34 cellular contexts compared by ENCODE assay signal in the genomic region with DNA sequence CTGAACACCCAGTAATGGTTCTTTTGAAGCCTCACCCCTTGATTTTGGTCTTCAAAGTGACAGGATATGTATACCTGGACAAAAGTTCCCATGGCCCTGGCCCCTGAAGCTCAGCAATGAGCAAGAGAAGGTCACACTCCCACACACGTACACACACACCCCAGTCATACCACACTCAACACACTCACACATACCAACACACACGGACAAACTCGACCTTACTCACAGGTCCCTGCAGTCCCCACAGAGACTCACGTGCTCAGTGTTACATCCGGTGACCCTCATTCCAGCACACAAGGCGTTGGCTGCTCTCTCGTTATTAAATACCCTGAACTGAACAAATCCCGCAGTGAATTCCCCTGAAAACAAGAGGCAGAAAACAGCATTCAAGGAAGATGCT. TPM values are rescaled to one million over a fixed set of nuclear protein-coding genes. Genes with fewer than 3 reads are reported as not detected.
A peak's percentile ranks its signal among the peaks of the same experiment; 100 is the strongest.
DNase-seq lines count a peak whose midpoint lies in the region; ATAC-seq, FAIRE-seq and TF ChIP-seq lines count a peak whose summit lies in the region.
"Had no signal": no experiment of that assay in that cellular context is flagged by ENCODE, and none has a peak within 500 bp of the region (broad histone marks: within the 10 kb centered on the region; RNA-seq: fewer than 3 reads in every experiment).

No MANE protein-coding gene starts in this region.

- H3K36me3 ChIP-seq in IMR-90 (ENCODE audit: control insufficient read depth, insufficient read depth, low read length) (no peaks in the 10 kb centered on the region), HAP-1 (replicated peaks) (no peaks in the 10 kb centered on the region)
- H3K36me3 ChIP-seq: BLaER1 treated with 17β-estradiol and CSF1 and Interleukin-3, amounts not matched to agents 10 nM and 100 nM; esophagus muscularis mucosa; left lung; neural progenitor cell; transverse colon had no signal

- H4K91ac ChIP-seq in IMR-90 (ENCODE audit: insufficient read depth, low read depth, low read length): no peak overlapping the region

- no peak for DNase-seq in activated naive CD8-positive, alpha-beta T cell treated with anti-CD3 and anti-CD28 coated beads, Interleukin-2, amount 10 ng/mL, durations not matched to agents 7 days and 5 days
- no peak for DNase-seq in activated naive CD8-positive, alpha-beta T cell treated with anti-CD3 and anti-CD28 coated beads for 36 hours
- DNase-seq in IMR-90 (no peak), urothelium cell line (ENCODE audit: low spot score) (no peak), NCI-H2107 (lab: John Stamatoyannopoulos, UW) (no peak), HAP-1 (ENCODE audit: low spot score in 2 of 2) (no peak)
- DNase-seq in central memory CD8-positive, alpha-beta T cell (ENCODE audit: low spot score in 2 of 2): no peak
- DNase-seq: activated CD4-positive, CD25-positive, alpha-beta regulatory T cell; central memory CD4-positive, alpha-beta T cell; DMS79; foreskin fibroblast; GDM1; islet precursor cell; left lung; MV-4-11; NCI-H1436; NCI-H2081; NCI-H2227 treated with DMSO at 0.1 percent for 48 hours; NCI-H69; transverse colon had no signal

- H3K4me1 ChIP-seq in IMR-90 (ENCODE audit: control insufficient read depth, insufficient read depth, low read length) (no peaks in the 10 kb centered on the region), HAP-1 (no peaks in the 10 kb centered on the region)
- H3K4me1 ChIP-seq: esophagus muscularis mucosa, neural progenitor cell, parathyroid adenoma, transverse colon had no signal

- peak overlapping the region; percentile 16 for H2AK9ac ChIP-seq in IMR-90 (replicated peaks; ENCODE audit: low read depth, low read length, poor library complexity)

- H3K27ac Mint-ChIP-seq in activated naive CD8-positive, alpha-beta T cell treated with anti-CD3 and anti-CD28 coated beads, Interleukin-2, amount 10 ng/mL, durations not matched to agents 7 days and 5 days: peak overlapping the region; percentile 55
- H3K27ac Mint-ChIP-seq in activated naive CD8-positive, alpha-beta T cell treated with anti-CD3 and anti-CD28 coated beads for 36 hours: no peak overlapping the region
- peak overlapping the region; percentile 4 for H3K27ac Mint-ChIP-seq in central memory CD8-positive, alpha-beta T cell (ENCODE audit: low read depth)
- H3K27ac Mint-ChIP-seq: activated naive CD4-positive, alpha-beta T cell treated with anti-CD3 and anti-CD28 coated beads, Interleukin-2, amount 50 U/mL, for 72 hours; memory B cell; neural progenitor cell; T-helper 1 cell treated with Interleukin-12 subunit alpha and Interleukin-12 subunit beta and Interleukin-4 antibody, amounts not matched to agents 30 μg/mL and 1 μg/mL, for 36 hours had no signal

- H3K79me1 ChIP-seq in IMR-90 (ENCODE audit: low read depth in 1 of 2, low read length in 2 of 2): no peaks in the 10 kb centered on the region

- POLR2A ChIA-PET in activated naive CD8-positive, alpha-beta T cell treated with anti-CD3 and anti-CD28 coated beads, Interleukin-2, amount 10 ng/mL, durations not matched to agents 7 days and 5 days (lab: Charles Lee): no interaction called here
- POLR2A ChIA-PET in IMR-90 (lab: Charles Lee; ENCODE audit: unreplicated experiment): no interaction called here

- TF ChIP-seq POLR2A in IMR-90 (IDR thresholded peaks at IDR 0.05; ENCODE audit: low read depth, low read length): no peak

- dilution Hi-C loops in IMR-90 (cut with HindIII; ENCODE audit: low sequenced_read_pairs, unreplicated experiment): no loop called here

- no peak overlapping the region for H4K8ac ChIP-seq in IMR-90 (ENCODE audit: low read depth in 2 of 2, low read length in 2 of 2)

- no peak overlapping the region for H2AK5ac ChIP-seq in IMR-90 (ENCODE audit: low read depth, low read length)

- no peak overlapping the region for H3K4me2 ChIP-seq in IMR-90 (ENCODE audit: low read depth, low read length)
- H3K4me2 ChIP-seq: neural progenitor cell had no signal

- H3K4me3 Mint-ChIP-seq in activated naive CD8-positive, alpha-beta T cell treated with anti-CD3 and anti-CD28 coated beads, Interleukin-2, amount 10 ng/mL, durations not matched to agents 7 days and 5 days: no peak overlapping the region
- no peak overlapping the region for H3K4me3 Mint-ChIP-seq in activated naive CD8-positive, alpha-beta T cell treated with anti-CD3 and anti-CD28 coated beads for 36 hours
- peak overlapping the region; percentile 8 for H3K4me3 Mint-ChIP-seq in central memory CD8-positive, alpha-beta T cell
- H3K4me3 Mint-ChIP-seq: memory B cell; neural progenitor cell; T-helper 1 cell treated with Interleukin-12 subunit alpha and Interleukin-12 subunit beta and Interleukin-4 antibody, amounts not matched to agents 30 μg/mL and 1 μg/mL, for 36 hours had no signal

- no peak for ATAC-seq in activated naive CD8-positive, alpha-beta T cell treated with anti-CD3 and anti-CD28 coated beads, Interleukin-2, amount 10 ng/mL, durations not matched to agents 7 days and 5 days (ENCODE audit: low read depth)
- no peak for ATAC-seq in IMR-90 (ENCODE audit: low read depth)
- peak; percentile 76 for ATAC-seq in central memory CD8-positive, alpha-beta T cell (replicated peaks; ENCODE audit: extremely low read depth, poor library complexity, severe bottlenecking)
- ATAC-seq: left lung, Right ventricle myocardium inferior, SK-N-SH treated with all-trans-retinoic acid at 6 μM for 48 hours had no signal

- H2BK15ac ChIP-seq in IMR-90 (ENCODE audit: low read depth, low read length): no peak overlapping the region

- H3K9me1 ChIP-seq in IMR-90 (ENCODE audit: insufficient read depth, low read length): no peaks in the 10 kb centered on the region

- H3K23ac ChIP-seq in IMR-90 (ENCODE audit: low read depth, low read length): no peak overlapping the region

- H3K4me3 ChIP-seq in IMR-90 (ENCODE audit: insufficient read depth, low read depth, low read length) (no peak overlapping the region), HAP-1 (no peak overlapping the region)
- H3K4me3 ChIP-seq: BLaER1 treated with 17β-estradiol and CSF1 and Interleukin-3, amounts not matched to agents 10 nM and 100 nM; esophagus muscularis mucosa; left lung; neural progenitor cell; skin epidermis; transverse colon had no signal

- TF ChIP-seq RAD21 in IMR-90 (IDR thresholded peaks at IDR 0.05; ENCODE audit: low read length): no peak

- FAIRE-seq in urothelium cell line (lab: Jason Lieb, UNC): peak; percentile 61
- FAIRE-seq: endometrium, TTC549 had no signal

- intact Hi-C loops in IMR-90 (cut with micrococcal nuclease): no loop called here

- no TSS peak for BruUV-seq in IMR-90 (replicated peaks; lab: Mats Ljungman, UMichigan)

- H2BK120ac ChIP-seq in IMR-90 (ENCODE audit: low read depth, low read length): no peak overlapping the region

- no peak for TF ChIP-seq CTCF in IMR-90 (conservative IDR thresholded peaks at IDR 0.05; ENCODE audit: low read depth, low read length)

- no peaks in the 10 kb centered on the region for H3K27me3 ChIP-seq in IMR-90 (ENCODE audit: control insufficient read depth, insufficient read depth, low read length)
- H3K27me3 ChIP-seq in HAP-1 (ENCODE audit: low read depth): no peaks in the 10 kb centered on the region
- H3K27me3 ChIP-seq: BLaER1 treated with 17β-estradiol and CSF1 and Interleukin-3, amounts not matched to agents 10 nM and 100 nM; esophagus muscularis mucosa; left lung; neural progenitor cell; transverse colon had no signal

- no peak overlapping the region for H3K56ac ChIP-seq in IMR-90 (ENCODE audit: extremely low read depth, insufficient read depth, low read length)

- H3K9ac ChIP-seq in IMR-90 (ENCODE audit: low read depth, low read length): no peak overlapping the region
- H3K9ac ChIP-seq: BLaER1 treated with 17β-estradiol and CSF1 and Interleukin-3, amounts not matched to agents 10 nM and 100 nM; neural progenitor cell; parathyroid adenoma had no signal

- no peak overlapping the region for H3K18ac ChIP-seq in IMR-90 (ENCODE audit: low read depth, low read length)

- H2BK5ac ChIP-seq in IMR-90 (ENCODE audit: low read depth, low read length, poor library complexity, severe bottlenecking): no peak overlapping the region

- no peak overlapping the region for H2BK20ac ChIP-seq in IMR-90 (ENCODE audit: low read depth, low read length)

- CTCF ChIA-PET in IMR-90 (lab: Yijun Ruan, JAX): no interaction called here

- WGBS in IMR-90 (ENCODE audit: extremely low coverage in 2 of 2, insufficient read length in 1 of 2), 2 experiments: no CpG with 5 or more reads among the region's 8 CpGs

- no peaks in the 10 kb centered on the region for H3K9me3 Mint-ChIP-seq in activated naive CD8-positive, alpha-beta T cell treated with anti-CD3 and anti-CD28 coated beads, Interleukin-2, amount 10 ng/mL, durations not matched to agents 7 days and 5 days
- H3K9me3 Mint-ChIP-seq in activated naive CD8-positive, alpha-beta T cell treated with anti-CD3 and anti-CD28 coated beads for 36 hours: no peaks in the 10 kb centered on the region
- H3K9me3 Mint-ChIP-seq in central memory CD8-positive, alpha-beta T cell: no peaks in the 10 kb centered on the region
- H3K9me3 Mint-ChIP-seq: activated naive CD4-positive, alpha-beta T cell treated with anti-CD3 and anti-CD28 coated beads, Interleukin-2, amount 50 U/mL, for 72 hours; T-helper 1 cell treated with Interleukin-12 subunit alpha and Interleukin-12 subunit beta and Interleukin-4 antibody, amounts not matched to agents 30 μg/mL and 1 μg/mL, for 36 hours had no signal

- H3K4ac ChIP-seq in IMR-90 (ENCODE audit: low read depth, low read length): no peak overlapping the region

- no peaks in the 10 kb centered on the region for H3K36me3 Mint-ChIP-seq in activated naive CD8-positive, alpha-beta T cell treated with anti-CD3 and anti-CD28 coated beads, Interleukin-2, amount 10 ng/mL, durations not matched to agents 7 days and 5 days
- H3K36me3 Mint-ChIP-seq in activated naive CD8-positive, alpha-beta T cell treated with anti-CD3 and anti-CD28 coated beads for 36 hours: no peaks in the 10 kb centered on the region
- H3K36me3 Mint-ChIP-seq in central memory CD8-positive, alpha-beta T cell (ENCODE audit: insufficient read depth): peaks cover 3% of the 10 kb centered on the region
- H3K36me3 Mint-ChIP-seq: activated naive CD4-positive, alpha-beta T cell treated with anti-CD3 and anti-CD28 coated beads, Interleukin-2, amount 50 U/mL, for 72 hours; memory B cell; neural progenitor cell had no signal

- in situ Hi-C loops in IMR-90 (cut with MboI; ENCODE audit: low sequenced_read_pairs) (no loop called here), HAP-1 (cut with MboI; ENCODE audit: low sequenced_read_pairs) (no loop called here)

- no peak overlapping the region for H3K14ac ChIP-seq in IMR-90 (replicated peaks; ENCODE audit: low read depth, low read length)

- peaks cover 21% of the 10 kb centered on the region for H3K4me1 Mint-ChIP-seq in activated naive CD8-positive, alpha-beta T cell treated with anti-CD3 and anti-CD28 coated beads, Interleukin-2, amount 10 ng/mL, durations not matched to agents 7 days and 5 days
- H3K4me1 Mint-ChIP-seq in activated naive CD8-positive, alpha-beta T cell treated with anti-CD3 and anti-CD28 coated beads for 36 hours: peaks cover 19% of the 10 kb centered on the region
- peaks cover 19% of the 10 kb centered on the region for H3K4me1 Mint-ChIP-seq in central memory CD8-positive, alpha-beta T cell
- H3K4me1 Mint-ChIP-seq: neural progenitor cell had no signal

- H3K9me3 ChIP-seq in IMR-90 (ENCODE audit: control insufficient read depth, insufficient read depth, low read length) (no peaks in the 10 kb centered on the region), HAP-1 (no peaks in the 10 kb centered on the region)
- H3K9me3 ChIP-seq: esophagus muscularis mucosa, left lung, transverse colon had no signal

- no peak overlapping the region for H2AFZ ChIP-seq in IMR-90 (replicated peaks; ENCODE audit: low read length, poor library complexity)
- H2AFZ ChIP-seq: neural progenitor cell, parathyroid adenoma had no signal

- H4K20me1 ChIP-seq in IMR-90 (ENCODE audit: insufficient read depth, low read length): no peaks in the 10 kb centered on the region
- H4K20me1 ChIP-seq: BLaER1 treated with 17β-estradiol and CSF1 and Interleukin-3, amounts not matched to agents 10 nM and 100 nM had no signal

- H3K27ac ChIP-seq in IMR-90 (ENCODE audit: insufficient read depth, low read length): no peak overlapping the region
- H3K27ac ChIP-seq: esophagus muscularis mucosa, left lung, neural progenitor cell, parathyroid adenoma, skin epidermis, transverse colon had no signal

- H4K5ac ChIP-seq in IMR-90 (ENCODE audit: low read depth, low read length): no peak overlapping the region

- H3K27me3 Mint-ChIP-seq in activated naive CD8-positive, alpha-beta T cell treated with anti-CD3 and anti-CD28 coated beads, Interleukin-2, amount 10 ng/mL, durations not matched to agents 7 days and 5 days: peaks cover 6% of the 10 kb centered on the region
- H3K27me3 Mint-ChIP-seq in activated naive CD8-positive, alpha-beta T cell treated with anti-CD3 and anti-CD28 coated beads for 36 hours: no peaks in the 10 kb centered on the region
- no peaks in the 10 kb centered on the region for H3K27me3 Mint-ChIP-seq in central memory CD8-positive, alpha-beta T cell

RNA-seq across cellular contexts. Expression of gene ITLN1, which starts 5.9 kb away (rescaled TPM):
- not detected for total RNA-seq in activated naive CD8-positive, alpha-beta T cell treated with anti-CD3 and anti-CD28 coated beads, Interleukin-2, amount 10 ng/mL, durations not matched to agents 7 days and 5 days
- total RNA-seq in activated naive CD8-positive, alpha-beta T cell treated with anti-CD3 and anti-CD28 coated beads for 36 hours: not detected
- total RNA-seq in IMR-90 (2012; rRNA removed): not detected in 2 replicates
- not detected in 2 replicates for polyA plus RNA-seq in IMR-90 (2012; rRNA removed)
- not detected in 2 replicates for polyA plus RNA-seq in IMR-90 (2012; cell fraction: cytosol; rRNA removed)
- polyA plus RNA-seq in IMR-90 (2012; cell fraction: nucleus; rRNA removed; ENCODE audit: low replicate concordance): not detected in 2 replicates
- total RNA-seq: activated naive CD4-positive, alpha-beta T cell treated with anti-CD3 and anti-CD28 coated beads, Interleukin-2, amount 50 U/mL, for 72 hours; dermis microvascular lymphatic vessel endothelial cell; LHCN-M2 had no signal

RNA-seq across cellular contexts. Expression of gene CD244, which starts 16.4 kb away (rescaled TPM):
- total RNA-seq in activated naive CD8-positive, alpha-beta T cell treated with anti-CD3 and anti-CD28 coated beads, Interleukin-2, amount 10 ng/mL, durations not matched to agents 7 days and 5 days: 1 to 10 TPM; 6.0 to 7.8 TPM
- under 1 TPM; 0.28 to 0.37 TPM for total RNA-seq in activated naive CD8-positive, alpha-beta T cell treated with anti-CD3 and anti-CD28 coated beads for 36 hours
- total RNA-seq in IMR-90 (2012; rRNA removed): not detected in 2 replicates
- polyA plus RNA-seq in IMR-90 (2012; rRNA removed): not detected in 2 replicates
- not detected in 2 replicates for polyA plus RNA-seq in IMR-90 (2012; cell fraction: cytosol; rRNA removed)
- polyA plus RNA-seq in IMR-90 (2012; cell fraction: nucleus; rRNA removed; ENCODE audit: low replicate concordance): not detected in 2 replicates
- total RNA-seq: dermis microvascular lymphatic vessel endothelial cell, LHCN-M2 had no signal
